ENCODE assay signal across 8 cellular contexts in genomic region chr3:9396301-9396631, GRCh38. TPM values are rescaled to one million over a fixed set of nuclear protein-coding genes. Genes with fewer than 3 reads are reported as not detected.
DNase-seq lines count a peak whose midpoint lies in the region; ATAC-seq and TF ChIP-seq lines count a peak whose summit lies in the region.

No MANE protein-coding gene starts in this region.

- peak overlapping the region; percentile 81 for H3K4me3 Mint-ChIP-seq in chondrocyte (ENCODE audit: unreplicated experiment)

- peak; percentile 5 for TF ChIP-seq CTCF in chondrocyte (IDR thresholded peaks at IDR 0.05)

- H3K36me3 Mint-ChIP-seq in chondrocyte (ENCODE audit: low read depth): peaks cover 19% of the 10 kb centered on the region

- intact Hi-C loops in left colon (cut with DNase I, micrococcal nuclease): no loop called here

- no peaks in the 10 kb centered on the region for H3K9me3 Mint-ChIP-seq in chondrocyte (ENCODE audit: low read depth)

- peak overlapping the region; percentile 95 for H3K27ac Mint-ChIP-seq in chondrocyte (ENCODE audit: unreplicated experiment)

- H3K4me1 Mint-ChIP-seq in chondrocyte (ENCODE audit: low read depth): peaks cover 66% of the 10 kb centered on the region

- ATAC-seq in HG02678 (IDR thresholded peaks at IDR 0.05; ENCODE audit: unreplicated experiment) (peak; percentile 26), left colon (peak; percentile 64)

- peak; percentile 92 for DNase-seq in activated effector memory CD4-positive, alpha-beta T cell treated with anti-CD3 and anti-CD28 coated beads, Interleukin-2, amount 50 U/mL, for 16 hours
- DNase-seq in activated effector memory CD4-positive, alpha-beta T cell treated with Interleukin-2 at 50 U/mL for 16 hours: no peak
- DNase-seq in NCI-H1092 (lab: John Stamatoyannopoulos, UW) (peak; percentile 40), T-helper 1 cell (peak in 4 of 5 donors; percentile 72 to 91 (median 81)), chondrocyte (ENCODE audit: low spot score) (peak; percentile 96), left colon (peak; percentile 91 to 97)
- DNase-seq in stimulated activated CD8-positive, alpha-beta memory T cell treated with anti-CD3 and anti-CD28 coated beads, Interleukin-12 subunit alpha, Interleukin-12 subunit beta, amount 100 ng/mL, for 1 hour (ENCODE audit: low read depth): peak; percentile 56

- H3K27me3 Mint-ChIP-seq in chondrocyte (ENCODE audit: low read depth): no peaks in the 10 kb centered on the region

RNA-seq across cellular contexts. Expression of gene SETD5, which starts 1.1 kb away (rescaled TPM):
- total RNA-seq in chondrocyte (122 to 145 TPM (median 123 TPM) in 3 replicates), left colon (100 to 1,000 TPM in 1 of 2 donors, 10 to 100 TPM in 1; 78.6 to 102 TPM)

RNA-seq across cellular contexts. Expression of gene THUMPD3, which starts 33.4 kb away (rescaled TPM):
- total RNA-seq in chondrocyte (41.7 to 49.8 TPM (median 43.9 TPM) in 3 replicates), left colon (10 to 100 TPM; 28.6 to 47.2 TPM)
